ENCODE assay signal across 8 cellular contexts in genomic region chr2:74003494-74004211, GRCh38. TPM values are rescaled to one million over a fixed set of nuclear protein-coding genes. Genes with fewer than 3 reads are reported as not detected.
DNase-seq lines count a peak whose midpoint lies in the region; ATAC-seq, FAIRE-seq and TF ChIP-seq lines count a peak whose summit lies in the region.

No MANE protein-coding gene starts in this region.

- H3K4me3 ChIP-seq in left ventricle myocardium inferior (peak overlapping the region; percentile 74), stomach (peak overlapping the region in 3 of 4 donors; percentile 56 to 65 (median 58)), HepG2 (replicated peaks in 1 of 3; ENCODE audit: insufficient read depth in 1 of 3, low read depth in 2 of 3, low read length in 3 of 3) (no peak overlapping the region)

- DNase-seq in activated CD4-positive, alpha-beta T cell treated with anti-CD3 and anti-CD28 coated beads for 36 hours = peak; percentile 39
- DNase-seq in activated CD4-positive, alpha-beta T cell treated with anti-CD3 and anti-CD28 coated beads, Interleukin-2, amount 50 U/mL, for 48 hours = no peak
- DNase-seq in left ventricle myocardium inferior (no peak), stomach (no peak), HepG2 (ENCODE audit: low spot score) (no peak), NAMALWA (ENCODE audit: low spot score) (no peak)

- peak overlapping the region; percentile 9 for H3K27ac Mint-ChIP-seq in activated CD4-positive, alpha-beta T cell treated with anti-CD3 and anti-CD28 coated beads for 36 hours

- peaks cover 79% of the 10 kb centered on the region for H3K4me1 Mint-ChIP-seq in activated CD4-positive, alpha-beta T cell treated with anti-CD3 and anti-CD28 coated beads for 36 hours

- WGBS in stomach, 5 donors = 53 to 69% (median 63%) methylated on average over 14 to 16 of the region's 16 CpGs
- 96% methylated on average over 16 of the region's 16 CpGs for WGBS in HepG2 (ENCODE audit: low lambda C conversion rate)

- H3K27me3 ChIP-seq in left ventricle myocardium inferior (ENCODE audit: low read depth) (no peaks in the 10 kb centered on the region), stomach (no peaks in the 10 kb centered on the region), HepG2 (ENCODE audit: control insufficient read depth in 1 of 2, insufficient read depth in 2 of 2, low read length in 2 of 2) (no peaks in the 10 kb centered on the region)

- peaks cover 17% of the 10 kb centered on the region; the same call in 1 of the 2 replicates for H4K20me1 ChIP-seq in HepG2 (ENCODE audit: insufficient read depth, low read length)

- FAIRE-seq in HepG2 (lab: Jason Lieb, UNC) = no peak

- no peak for ATAC-seq in activated CD4-positive, alpha-beta T cell treated with anti-CD3 and anti-CD28 coated beads for 36 hours
- ATAC-seq in esophagus mucosa (no peak), HepG2 (no peak)

- no peaks in the 10 kb centered on the region for H3K9me3 Mint-ChIP-seq in activated CD4-positive, alpha-beta T cell treated with anti-CD3 and anti-CD28 coated beads for 36 hours (ENCODE audit: low read depth)

- H2AFZ ChIP-seq in HepG2 (ENCODE audit: low read length) = no peak overlapping the region

- H3K36me3 Mint-ChIP-seq in activated CD4-positive, alpha-beta T cell treated with anti-CD3 and anti-CD28 coated beads for 36 hours (ENCODE audit: low read depth) = peaks cover 9% of the 10 kb centered on the region

- no TSS peak for BruUV-seq in HepG2 (replicated peaks; lab: Mats Ljungman, UMichigan)

- no peak for TF ChIP-seq EP300 in stomach (IDR thresholded peaks at IDR 0.05)
- TF ChIP-seq EP300 in HepG2 (IDR thresholded peaks at IDR 0.05; ENCODE audit: low read depth in 2 of 2, low read length in 2 of 2) = no peak
- no peak for TF ChIP-seq EP300 in HepG2 (CRISPR knock-in tag; IDR thresholded peaks at IDR 0.05; ENCODE audit: borderline replicate concordance)

- CTCF ChIA-PET in activated CD4-positive, alpha-beta T cell treated with anti-CD3 and anti-CD28 coated beads for 36 hours (lab: Charles Lee) = interaction anchor here (0.8 to 1.0 kb wide), 2 partner anchors 175 kb away, joined by 3 to 6 read pairs; partner anchors contain the start of genes MOB1A and STAMBP
- CTCF ChIA-PET in HepG2 (lab: Yijun Ruan, JAX; ENCODE audit: low intra/inter-chr PET ratio, low total read pairs) = no interaction called here

- H3K79me2 ChIP-seq in HepG2 (ENCODE audit: insufficient read depth, low read length) = peaks cover 24% of the 10 kb centered on the region

- peak overlapping the region; percentile 54; the same call in 1 of the 2 replicates for H3K27ac ChIP-seq in VCaP
- peak overlapping the region; percentile 23 for H3K27ac ChIP-seq in left ventricle myocardium inferior (replicated peaks)
- no peak overlapping the region for H3K27ac ChIP-seq in stomach
- no peak overlapping the region for H3K27ac ChIP-seq in HepG2 (ENCODE audit: extremely low read length, insufficient read depth, low read length)

- H3K36me3 ChIP-seq in left ventricle myocardium inferior (no peaks in the 10 kb centered on the region), stomach (peaks cover 0 to 13% (median 2%) of the 10 kb centered on the region in 4 donors), HepG2 (replicated peaks in 1 of 2; ENCODE audit: control insufficient read depth in 1 of 2, insufficient read depth in 2 of 2, low read length in 2 of 2) (peaks cover 9 to 33% of the 10 kb centered on the region in 2 experiments)

- POLR2A ChIA-PET in activated CD4-positive, alpha-beta T cell treated with anti-CD3 and anti-CD28 coated beads for 36 hours (lab: Charles Lee) = no interaction called here
- POLR2A ChIA-PET in HepG2 (lab: Yijun Ruan, JAX) = interaction anchor here (0.5 to 1.7 kb wide), 2 partner anchors 23 to 117 kb away, joined by 3 to 6 read pairs; no protein-coding TSS in a partner anchor

- H3K4me3 Mint-ChIP-seq in activated CD4-positive, alpha-beta T cell treated with anti-CD3 and anti-CD28 coated beads for 36 hours = peak overlapping the region; percentile 77

- no peak for TF ChIP-seq RAD21 in HepG2 (CRISPR knock-in tag; IDR thresholded peaks at IDR 0.05)

- TF ChIP-seq POLR2A in stomach (IDR thresholded peaks at IDR 0.05) (no peak), HepG2 (IDR thresholded peaks at IDR 0.05; ENCODE audit: insufficient read depth in 1 of 2, low read depth in 2 of 2, low read length in 2 of 2) (no peak)

- no peak overlapping the region for H3K4me2 ChIP-seq in HepG2 (ENCODE audit: low read depth, low read length)

- H3K9ac ChIP-seq in HepG2 (ENCODE audit: insufficient read depth, low read depth, low read length) = no peak overlapping the region

- H3K4me1 ChIP-seq in left ventricle myocardium inferior (peaks cover 82% of the 10 kb centered on the region), stomach (peaks cover 22 to 93% (median 64%) of the 10 kb centered on the region in 4 donors), HepG2 (ENCODE audit: insufficient read depth, low read length) (peaks cover 32% of the 10 kb centered on the region)

- intact Hi-C loops in activated CD4-positive, alpha-beta T cell treated with anti-CD3 and anti-CD28 coated beads for 36 hours (cut with DNase I, micrococcal nuclease) = loop anchor here in 1 of 2 experiments (2.0 kb wide), 1 partner anchor 117 kb away; no protein-coding TSS in a partner anchor
- intact Hi-C loops in left ventricle myocardium inferior (cut with micrococcal nuclease) (no loop called here), stomach (cut with DNase I; ENCODE audit: low total_unique reads) (no loop called here), HepG2 (cut with micrococcal nuclease; ENCODE audit: unreplicated experiment) (no loop called here)

- H3K9me3 ChIP-seq in left ventricle myocardium inferior (replicated peaks) = no peaks in the 10 kb centered on the region
- no peaks in the 10 kb centered on the region for H3K9me3 ChIP-seq in stomach
- H3K9me3 ChIP-seq in HepG2 (ENCODE audit: low read length) = no peaks in the 10 kb centered on the region

- in situ Hi-C loops in HepG2 (cut with HindIII; ENCODE audit: extremely low pct_ligation_motif_present, low pct_unique_long_range_greater_than_20kb) = no loop called here

- no peak for TF ChIP-seq CTCF in VCaP (conservative IDR thresholded peaks at IDR 0.05)
- no peak for TF ChIP-seq CTCF in left ventricle myocardium inferior (IDR thresholded peaks at IDR 0.05; ENCODE audit: borderline replicate concordance)
- no peak for TF ChIP-seq CTCF in stomach (IDR thresholded peaks at IDR 0.05)
- no peak for TF ChIP-seq CTCF in HepG2 (CRISPR knock-in tag; IDR thresholded peaks at IDR 0.05)

- H3K27me3 Mint-ChIP-seq in activated CD4-positive, alpha-beta T cell treated with anti-CD3 and anti-CD28 coated beads for 36 hours = no peaks in the 10 kb centered on the region

TF ChIP-seq in HepG2, 621 proteins besides CTCF, POLR2A, EP300 and RAD21 (continues in another document):
- TF ChIP-seq GATAD2A (CRISPR knock-in tag; IDR thresholded peaks at IDR 0.05) = no peak
- no peak for TF ChIP-seq ZNF747 (CRISPR knock-in tag; IDR thresholded peaks at IDR 0.05; ENCODE audit: borderline replicate concordance)
- TF ChIP-seq ZNF768 (CRISPR knock-in tag; IDR thresholded peaks at IDR 0.05) = no peak
- no peak for TF ChIP-seq SKIL (CRISPR knock-in tag; IDR thresholded peaks at IDR 0.05; ENCODE audit: borderline replicate concordance)

RNA-seq across cellular contexts. Expression of gene TET3, which starts 18.9 kb away (rescaled TPM):
- total RNA-seq in activated CD4-positive, alpha-beta T cell treated with anti-CD3 and anti-CD28 coated beads for 36 hours = 10 to 100 TPM; 15.0 to 17.3 TPM
- total RNA-seq in left ventricle myocardium inferior (2.3 TPM), stomach (10 to 100 TPM; 14.7 to 31.5 (median 17.8) TPM), esophagus mucosa (18.8 TPM), HepG2 (2016; rRNA removed; fragmentation: Illumina TruSeq; extraction: Trizol) (6.8 TPM in 2 replicates)
- polyA plus RNA-seq in stomach (1 to 10 TPM; 1.7 to 2.2 (median 1.8) TPM), HepG2 (2011; rRNA removed) (4.3 and 4.7 TPM in 2 replicates)
- total RNA-seq in HepG2 (2016; cell fraction: cytosol; rRNA removed; fragmentation: Illumina TruSeq; extraction: Trizol; ENCODE audit: low read depth) = 0.71 and 1.2 TPM in 2 replicates
- total RNA-seq in HepG2 (2016; cell fraction: insoluble cytoplasmic fraction; rRNA removed; fragmentation: Illumina TruSeq; extraction: Trizol) = 6.1 and 7.2 TPM in 2 replicates
- total RNA-seq in HepG2 (2016; cell fraction: membrane; rRNA removed; fragmentation: Illumina TruSeq; extraction: Trizol) = 2.4 and 2.7 TPM in 2 replicates
- total RNA-seq in HepG2 (2016; cell fraction: nucleus; rRNA removed; fragmentation: Illumina TruSeq; extraction: Trizol) = 12.1 and 16.6 TPM in 2 replicates
- polyA plus RNA-seq in HepG2 (2011; cell fraction: cytosol; rRNA removed) = 1.7 and 2.0 TPM in 2 replicates
- polyA plus RNA-seq in HepG2 (2011; cell fraction: nucleus; rRNA removed) = 19.7 and 21.9 TPM in 2 replicates
- 6.0 and 7.3 TPM in 2 replicates for polyA plus RNA-seq in HepG2 (2012)
- 0.26 and 0.32 TPM in 2 replicates for polyA plus RNA-seq in HepG2 (2016; cell fraction: cytosol; fragmentation: Illumina TruSeq; extraction: Trizol; ENCODE audit: low read depth)
- polyA plus RNA-seq in HepG2 (2016; cell fraction: insoluble cytoplasmic fraction; fragmentation: Illumina TruSeq; extraction: Trizol; ENCODE audit: low read depth) = 4.5 and 5.7 TPM in 2 replicates
- 0.63 and 0.87 TPM in 2 replicates for polyA plus RNA-seq in HepG2 (2016; cell fraction: membrane; fragmentation: Illumina TruSeq; extraction: Trizol; ENCODE audit: low read depth)
- 24.0 and 27.9 TPM in 2 replicates for polyA plus RNA-seq in HepG2 (2016; cell fraction: nucleus; fragmentation: Illumina TruSeq; extraction: Trizol; ENCODE audit: insufficient read depth, low read depth)
- 7.6 and 10.7 TPM in 2 replicates for polyA minus RNA-seq in HepG2 (2011; rRNA and poly(A)+ RNA removed; ENCODE audit: low replicate concordance)
- polyA minus RNA-seq in HepG2 (2011; cell fraction: cytosol; rRNA and poly(A)+ RNA removed) = 3.4 and 4.2 TPM in 2 replicates
- 14.0 and 14.5 TPM in 2 replicates for polyA minus RNA-seq in HepG2 (2011; cell fraction: nucleus; rRNA and poly(A)+ RNA removed)

Comparison
In these comparisons a context has a peak if more than half of its experiments do, and no peak if none do; other contexts are left out.
1. H3K27ac ChIP-seq: peak in VCaP (single experiment) and left ventricle myocardium inferior (single experiment); none in stomach (0 of 5) and HepG2 (single experiment).
2. H3K4me3 ChIP-seq: peak in left ventricle myocardium inferior (single experiment) and stomach (3 of 4); none in HepG2 (0 of 3).